ENCODE assay signal across 8 cellular contexts in genomic region chr5:181207214-181207959, GRCh38. TPM values are rescaled to one million over a fixed set of nuclear protein-coding genes. Genes with fewer than 3 reads are reported as not detected.
DNase-seq lines count a peak whose midpoint lies in the region; ATAC-seq and TF ChIP-seq lines count a peak whose summit lies in the region.

No MANE protein-coding gene starts in this region.

- intact Hi-C loops in heart left ventricle (cut with DNase I), result loop anchor here in 7 of 10 donors (1.0 to 5.0 kb wide), 6 partner anchors 11 to 35 kb away; partner anchors contain the start of genes TRIM41 (in 3 of the 7) and RACK1 (in 1 of the 7)

- peak overlapping the region; percentile 35 to 77 (median 68) for H3K4me3 ChIP-seq in heart left ventricle

- H3K36me3 ChIP-seq in heart left ventricle, result no peaks in the 10 kb centered on the region

- peak; percentile 58 for DNase-seq in activated gamma-delta T cell treated with Interleukin-2 at 50 U/mL for 16 hours
- no peak for DNase-seq in activated gamma-delta T cell (lab: John Stamatoyannopoulos, UW)
- peak; percentile 86 for DNase-seq in NCI-H226
- DNase-seq in activated gamma-delta T cell treated with anti-CD3 and anti-CD28 coated beads, Interleukin-2, amount 50 U/mL, for 16 hours (ENCODE audit: low read depth), result peak; percentile 58
- DNase-seq in heart left ventricle, result peak; percentile 62 to 88 (median 79)
- peak; percentile 87 for DNase-seq in renal cortical epithelial cell (ENCODE audit: low read depth)
- DNase-seq in NCI-H1694 (lab: John Stamatoyannopoulos, UW), result no peak
- DNase-seq in NCI-H2107 treated with DMSO at 0.1 percent for 48 hours (lab: John Stamatoyannopoulos, UW; ENCODE audit: unreplicated experiment), result no peak

- H3K27me3 ChIP-seq in heart left ventricle, result peaks cover 0 to 3% (median 0%) of the 10 kb centered on the region in 9 donors

- TF ChIP-seq POLR2A in heart left ventricle (IDR thresholded peaks at IDR 0.05), result no peak

- no peak for TF ChIP-seq CTCF in heart left ventricle (IDR thresholded peaks at IDR 0.05)

- peaks cover 4 to 46% (median 22%) of the 10 kb centered on the region in 12 donors for H3K4me1 ChIP-seq in heart left ventricle

- ATAC-seq in heart left ventricle, result peak; percentile 36 to 70 (median 50)

- WGBS in heart left ventricle, 4 donors, result 0 to 1% (median 1%) methylated on average over 36 of the region's 36 CpGs

- peak overlapping the region; percentile 30 to 90 (median 82) for H3K27ac ChIP-seq in heart left ventricle

- no peaks in the 10 kb centered on the region for H3K9me3 ChIP-seq in heart left ventricle

RNA-seq across cellular contexts. Expression of gene TRIM7, which starts 2.4 kb away (rescaled TPM):
- total RNA-seq in heart left ventricle (10 to 100 TPM in 1 of 9 donors, 1 to 10 TPM in 8; 3.7 to 10.2 (median 6.7) TPM), renal cortical epithelial cell (2.8 and 12.7 TPM in 2 replicates)
- 10 to 100 TPM in 1 of 2 donors, 1 to 10 TPM in 1; 3.6 to 11.0 TPM for polyA plus RNA-seq in heart left ventricle

RNA-seq across cellular contexts. Expression of gene TRIM41, which starts 15.7 kb away (rescaled TPM):
- 10 to 100 TPM; 12.3 to 27.3 (median 23.9) TPM for total RNA-seq in heart left ventricle
- 10 to 100 TPM; 20.2 TPM for polyA plus RNA-seq in heart left ventricle
- 12.8 and 13.7 TPM in 2 replicates for total RNA-seq in renal cortical epithelial cell

RNA-seq across cellular contexts. Expression of gene RACK1, which starts 36.3 kb away (rescaled TPM):
- total RNA-seq in heart left ventricle (1,000 to 10,000 TPM in 2 of 9 donors, 100 to 1,000 TPM in 7; 560 to 1,237 (median 771) TPM), renal cortical epithelial cell (2,704 and 4,405 TPM in 2 replicates)
- 1,000 to 10,000 TPM in 1 of 2 donors, 100 to 1,000 TPM in 1; 876 to 2,287 TPM for polyA plus RNA-seq in heart left ventricle

RNA-seq across cellular contexts. Expression of gene TRIM52, which starts 53.6 kb away (rescaled TPM):
- total RNA-seq in heart left ventricle (10 to 100 TPM in 1 of 9 donors, 1 to 10 TPM in 8; 5.6 to 12.8 (median 7.6) TPM), renal cortical epithelial cell (1.9 and 13.6 TPM in 2 replicates)
- 10 to 100 TPM in 1 of 2 donors, 1 to 10 TPM in 1; 5.9 to 10.3 TPM for polyA plus RNA-seq in heart left ventricle

Comparison
In these comparisons a context has a peak if more than half of its experiments do, and no peak if none do; other contexts are left out.
1. DNase-seq: peak in activated gamma-delta T cell treated with Interleukin-2 at 50 U/mL for 16 hours (single experiment), NCI-H226 (single experiment), activated gamma-delta T cell treated with anti-CD3 and anti-CD28 coated beads, Interleukin-2, amount 50 U/mL, for 16 hours (single experiment), heart left ventricle (5 of 5) and renal cortical epithelial cell (single experiment); none in activated gamma-delta T cell (single experiment), NCI-H1694 (single experiment) and NCI-H2107 treated with DMSO at 0.1 percent for 48 hours (single experiment).